12 cellular contexts compared by ENCODE assay signal in the genomic region with DNA sequence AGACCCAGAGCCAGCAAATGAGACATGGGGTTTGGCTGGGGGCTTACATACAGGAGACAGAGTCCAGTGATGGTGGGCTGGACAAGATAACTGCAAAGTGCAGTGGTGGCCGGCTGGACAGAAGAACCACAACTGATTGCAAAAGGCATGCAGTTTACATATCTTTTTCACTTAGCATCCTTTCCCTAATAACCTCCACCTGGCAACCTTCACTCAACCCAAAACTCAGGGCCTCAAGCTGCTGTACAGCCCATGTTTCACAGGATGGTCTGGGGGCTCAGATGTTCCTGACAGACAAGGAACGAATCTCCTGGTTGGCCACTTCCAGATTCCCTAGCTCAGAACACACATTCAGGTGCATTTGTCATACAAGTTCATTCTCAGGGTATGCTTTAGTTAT. TPM values are rescaled to one million over a fixed set of nuclear protein-coding genes. Genes with fewer than 3 reads are reported as not detected.
DNase-seq lines count a peak whose midpoint lies in the region; ATAC-seq and TF ChIP-seq lines count a peak whose summit lies in the region.
"Had no signal": no experiment of that assay in that cellular context is flagged by ENCODE, and none has a peak within 500 bp of the region (broad histone marks: within the 10 kb centered on the region; RNA-seq: fewer than 3 reads in every experiment).

No MANE protein-coding gene starts in this region.

- peak overlapping the region; percentile 63 for H3K4me2 ChIP-seq in BLaER1
- H3K4me2 ChIP-seq in MM.1S (ENCODE audit: low read depth, low read length): peak overlapping the region; percentile 93; the same call in 1 of the 2 replicates

- peak overlapping the region; percentile 3; the same call in 1 of the 2 replicates for H2AFZ ChIP-seq in MM.1S (ENCODE audit: low read length)

- H3F3A ChIP-seq in MM.1S (ENCODE audit: insufficient read depth, low read length): peaks cover 83% of the 10 kb centered on the region

- H3K9ac ChIP-seq in BLaER1: no peak overlapping the region
- H3K9ac ChIP-seq in MM.1S (ENCODE audit: low read length): 0 out of 2 replicates have a peak overlapping the region, but pooled peaks have one; percentile 72

- H3K9me3 ChIP-seq in BLaER1: no peaks in the 10 kb centered on the region
- H3K9me3 ChIP-seq in MM.1S (replicated peaks; ENCODE audit: insufficient read depth, low read length): no peaks in the 10 kb centered on the region
- H3K9me3 ChIP-seq in body of pancreas: no peaks in the 10 kb centered on the region
- no peaks in the 10 kb centered on the region for H3K9me3 ChIP-seq in neutrophil
- H3K9me3 ChIP-seq: BE2C, gastroesophageal sphincter had no signal

- H3K4me3 Mint-ChIP-seq in endothelial cell (ENCODE audit: unreplicated experiment): no peak overlapping the region

- H3K79me2 ChIP-seq in MM.1S (ENCODE audit: low read length): no peaks in the 10 kb centered on the region

- no peaks in the 10 kb centered on the region for H3K9me2 ChIP-seq in MM.1S (replicated peaks; ENCODE audit: insufficient read depth, low read length)

- ATAC-seq in body of pancreas: no peak
- ATAC-seq: gastroesophageal sphincter had no signal

- H3K4me3 ChIP-seq in BLaER1 (no peak overlapping the region), MM.1S (ENCODE audit: low read length) (no peak overlapping the region), body of pancreas (no peak overlapping the region), neutrophil (ENCODE audit: low read depth in 1 of 2, low read length in 1 of 2) (peak overlapping the region; percentile 3 to 48)
- H3K4me3 ChIP-seq: gastroesophageal sphincter had no signal

- H3K27ac ChIP-seq in BLaER1 (peak overlapping the region; percentile 80; the same call in 1 of the 2 replicates), MM.1S (ENCODE audit: low read length) (peak overlapping the region; percentile 97), body of pancreas (peak overlapping the region in 3 of 4 donors; percentile 11 to 83 (median 45)), neutrophil (peak overlapping the region; percentile 99)

- H3K36me3 ChIP-seq in BLaER1 (no peaks in the 10 kb centered on the region), MM.1S (replicated peaks; ENCODE audit: insufficient read depth, low read length) (no peaks in the 10 kb centered on the region), body of pancreas (replicated peaks in 1 of 2; ENCODE audit: insufficient read depth in 1 of 2, low read depth in 2 of 2) (no peaks in the 10 kb centered on the region), neutrophil (no peaks in the 10 kb centered on the region)
- H3K36me3 ChIP-seq: BE2C, gastroesophageal sphincter had no signal

- DNase-seq in MM.1S: no peak
- no peak for DNase-seq in body of pancreas
- DNase-seq in endothelial cell (ENCODE audit: low spot score): no peak
- no peak for DNase-seq in NCI-H345 (lab: John Stamatoyannopoulos, UW)
- DNase-seq in erythroblast (lab: John Stamatoyannopoulos, UW): no peak
- no peak for DNase-seq in stimulated activated naive CD4-positive, alpha-beta T cell (lab: John Stamatoyannopoulos, UW)
- DNase-seq: BE2C, dorsolateral prefrontal cortex, NCI-H1092 treated with DMSO at 0.1 percent for 48 hours had no signal

- peaks cover 25% of the 10 kb centered on the region for H3K4me1 Mint-ChIP-seq in endothelial cell (ENCODE audit: unreplicated experiment)

- no peaks in the 10 kb centered on the region for H3K9me3 Mint-ChIP-seq in endothelial cell (ENCODE audit: unreplicated experiment)

- TF ChIP-seq CTCF in MM.1S (IDR thresholded peaks at IDR 0.05; ENCODE audit: low read length): no peak
- no peak for TF ChIP-seq CTCF in body of pancreas (IDR thresholded peaks at IDR 0.05)
- no peak for TF ChIP-seq CTCF in neutrophil (IDR thresholded peaks at IDR 0.05)
- TF ChIP-seq CTCF in endothelial cell (IDR thresholded peaks at IDR 0.05; ENCODE audit: unreplicated experiment): no peak

- intact Hi-C loops in body of pancreas (cut with DNase I): no loop called here

- TF ChIP-seq POLR2A in body of pancreas (IDR thresholded peaks at IDR 0.05) (no peak), erythroblast (IDR thresholded peaks at IDR 0.05; ENCODE audit: low read length) (no peak)

- H3K27me3 Mint-ChIP-seq in endothelial cell (ENCODE audit: unreplicated experiment): peaks cover 5% of the 10 kb centered on the region

- no peak overlapping the region for H3K27ac Mint-ChIP-seq in endothelial cell (ENCODE audit: unreplicated experiment)

- H3K36me3 Mint-ChIP-seq in endothelial cell (ENCODE audit: low read depth, unreplicated experiment): no peaks in the 10 kb centered on the region

- 84 to 90% methylated on average over 2 of the region's 2 CpGs for WGBS in body of pancreas, 2 donors

- H3K4me1 ChIP-seq in BLaER1 (peaks cover 86% of the 10 kb centered on the region), MM.1S (ENCODE audit: low read length) (peaks cover 90% of the 10 kb centered on the region), body of pancreas (peaks cover 87% of the 10 kb centered on the region), neutrophil (ENCODE audit: control insufficient read depth in 1 of 2, insufficient read depth in 1 of 2, low read depth in 1 of 2, low read length in 1 of 2) (peaks cover 97 to 100% of the 10 kb centered on the region in 2 experiments)

- no peaks in the 10 kb centered on the region for H3K27me3 ChIP-seq in BLaER1
- no peaks in the 10 kb centered on the region for H3K27me3 ChIP-seq in MM.1S (replicated peaks; ENCODE audit: insufficient read depth, low read length)
- H3K27me3 ChIP-seq in body of pancreas: no peaks in the 10 kb centered on the region
- no peaks in the 10 kb centered on the region for H3K27me3 ChIP-seq in neutrophil
- H3K27me3 ChIP-seq: BE2C, dorsolateral prefrontal cortex, gastroesophageal sphincter had no signal

- no peaks in the 10 kb centered on the region for H4K20me1 ChIP-seq in BLaER1
- H4K20me1 ChIP-seq in MM.1S (ENCODE audit: insufficient read depth, low read length): no peaks in the 10 kb centered on the region

RNA-seq across cellular contexts. Expression of gene PDCD4, which starts 7.8 kb away (rescaled TPM):
- 100 to 1,000 TPM; 332 to 458 TPM for total RNA-seq in body of pancreas
- total RNA-seq in endothelial cell (ENCODE audit: unreplicated experiment): 50.4 TPM

RNA-seq across cellular contexts. Expression of gene BBIP1, which starts 55.0 kb away (rescaled TPM):
- 10 to 100 TPM in 1 of 2 donors, 1 to 10 TPM in 1; 2.0 to 22.3 TPM for total RNA-seq in body of pancreas
- 23.6 TPM for total RNA-seq in endothelial cell (ENCODE audit: unreplicated experiment)

RNA-seq across cellular contexts. Expression of gene SHOC2, which starts 55.4 kb away (rescaled TPM):
- total RNA-seq in body of pancreas: 10 to 100 TPM; 24.1 to 26.0 TPM
- 48.9 TPM for total RNA-seq in endothelial cell (ENCODE audit: unreplicated experiment)

Comparison
In these comparisons a context has a peak if more than half of its experiments do, and no peak if none do; other contexts are left out.
1. H3K27ac ChIP-seq: peak in every context shown above with its lines; median percentile 99 in neutrophil; 97 in MM.1S; 80 in BLaER1; 45 in body of pancreas.
2. H3K4me3 ChIP-seq: peak in neutrophil (2 of 2); none in BLaER1 (single experiment), MM.1S (single experiment) and body of pancreas (0 of 2).